17 cellular contexts compared by ENCODE assay signal in the genomic region with DNA sequence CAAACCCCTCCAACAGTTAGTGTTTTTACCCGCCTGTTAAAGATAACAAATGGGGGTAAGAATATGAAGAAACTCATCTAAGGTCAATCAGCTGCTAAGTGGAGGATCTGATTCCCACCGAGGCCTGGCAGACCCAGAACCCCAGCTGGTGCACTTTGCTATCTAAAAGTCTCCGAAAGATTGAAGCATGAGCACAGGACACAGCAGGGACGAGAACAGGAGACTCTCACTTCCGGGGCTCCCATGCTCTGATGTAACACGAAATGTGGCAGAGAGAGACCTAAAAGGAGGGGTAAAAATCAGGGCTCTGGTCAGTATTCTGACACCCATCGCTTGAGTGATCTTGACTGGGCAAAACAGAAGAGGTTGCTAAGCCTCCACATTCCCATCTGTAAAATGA.
DNase-seq lines count a peak whose midpoint lies in the region; ATAC-seq, FAIRE-seq and TF ChIP-seq lines count a peak whose summit lies in the region.
"Had no signal": no experiment of that assay in that cellular context is flagged by ENCODE, and none has a peak within 500 bp of the region (broad histone marks: within the 10 kb centered on the region; RNA-seq: fewer than 3 reads in every experiment).

No MANE protein-coding gene starts in this region.

- H3K36me3 Mint-ChIP-seq in endodermal cell (ENCODE audit: low read depth): peaks cover 3% of the 10 kb centered on the region
- H3K36me3 Mint-ChIP-seq in stimulated activated memory B cell treated with anti-CD40 and anti-IgM and Interleukin-4, amounts not matched to agents 10 μg/mL and 1 μg/mL and 100 μg/mL, for 72 hours: no peaks in the 10 kb centered on the region
- H3K36me3 Mint-ChIP-seq: CD8-positive, alpha-beta T cell had no signal

- H2AFZ ChIP-seq in HepG2 (ENCODE audit: low read length): no peak overlapping the region
- H2AFZ ChIP-seq in trophoblast cell (ENCODE audit: insufficient read depth, low read length, poor library complexity): no peak overlapping the region
- H2AFZ ChIP-seq: GM23338 had no signal

- H3K79me2 ChIP-seq in HepG2 (ENCODE audit: insufficient read depth, low read length) (no peaks in the 10 kb centered on the region), trophoblast cell (ENCODE audit: control insufficient read depth, insufficient read depth, low read length, poor library complexity) (no peaks in the 10 kb centered on the region)

- no TSS peak for BruUV-seq in HepG2 (replicated peaks; lab: Mats Ljungman, UMichigan)

- H3K4me2 ChIP-seq in HepG2 (ENCODE audit: low read depth, low read length) (no peak overlapping the region), trophoblast cell (ENCODE audit: low read length) (no peak overlapping the region)
- H3K4me2 ChIP-seq: BLaER1 treated with 17β-estradiol and CSF1 and Interleukin-3, amounts not matched to agents 10 nM and 100 nM; GM23338 had no signal

- H3K27ac ChIP-seq in HepG2 (ENCODE audit: extremely low read length, insufficient read depth, low read length) (no peak overlapping the region), right lobe of liver (no peak overlapping the region), endodermal cell (ENCODE audit: low read depth, low read length) (no peak overlapping the region), trophoblast cell (ENCODE audit: low read depth, low read length) (peak overlapping the region; percentile 79)
- H3K27ac ChIP-seq: BLaER1 treated with 17β-estradiol and CSF1 and Interleukin-3, amounts not matched to agents 10 nM and 100 nM had no signal

- no peak for TF ChIP-seq EP300 in HepG2 (IDR thresholded peaks at IDR 0.05; ENCODE audit: low read depth in 2 of 2, low read length in 2 of 2)
- no peak for TF ChIP-seq EP300 in HepG2 (CRISPR knock-in tag; IDR thresholded peaks at IDR 0.05; ENCODE audit: borderline replicate concordance)

- TF ChIP-seq CTCF in HepG2 (CRISPR knock-in tag; IDR thresholded peaks at IDR 0.05) (no peak), right lobe of liver (IDR thresholded peaks at IDR 0.05) (no peak), endodermal cell (conservative IDR thresholded peaks at IDR 0.05) (no peak)

- H3K36me3 ChIP-seq in HepG2 (replicated peaks in 1 of 2; ENCODE audit: control insufficient read depth in 1 of 2, insufficient read depth in 2 of 2, low read length in 2 of 2): no peaks in the 10 kb centered on the region
- H3K36me3 ChIP-seq in right lobe of liver: no peaks in the 10 kb centered on the region
- no peaks in the 10 kb centered on the region for H3K36me3 ChIP-seq in endodermal cell (ENCODE audit: control insufficient read depth, insufficient read depth, low read length)
- H3K36me3 ChIP-seq in trophoblast cell (ENCODE audit: control insufficient read depth in 1 of 2, insufficient read depth in 2 of 2, low read length in 2 of 2): no peaks in the 10 kb centered on the region
- H3K36me3 ChIP-seq: BLaER1 treated with 17β-estradiol and CSF1 and Interleukin-3, amounts not matched to agents 10 nM and 100 nM had no signal

- no peak overlapping the region for H3K9ac ChIP-seq in HepG2 (ENCODE audit: insufficient read depth, low read depth, low read length)
- no peak overlapping the region for H3K9ac ChIP-seq in endodermal cell (ENCODE audit: extremely low read depth, low read length, poor library complexity, severe bottlenecking)
- H3K9ac ChIP-seq in trophoblast cell (ENCODE audit: low read length): no peak overlapping the region
- H3K9ac ChIP-seq: BLaER1 treated with 17β-estradiol and CSF1 and Interleukin-3, amounts not matched to agents 10 nM and 100 nM had no signal

- no peak overlapping the region for H3K4me3 Mint-ChIP-seq in endodermal cell
- no peak overlapping the region for H3K4me3 Mint-ChIP-seq in stimulated activated memory B cell treated with anti-CD40 and anti-IgM and Interleukin-4, amounts not matched to agents 10 μg/mL and 1 μg/mL and 100 μg/mL, for 72 hours
- H3K4me3 Mint-ChIP-seq: B cell; CD8-positive, alpha-beta T cell; GM23338 had no signal

- peaks cover 28% of the 10 kb centered on the region for H3K9me3 Mint-ChIP-seq in endodermal cell
- peaks cover 7% of the 10 kb centered on the region for H3K9me3 Mint-ChIP-seq in stimulated activated memory B cell treated with anti-CD40 and anti-IgM and Interleukin-4, amounts not matched to agents 10 μg/mL and 1 μg/mL and 100 μg/mL, for 72 hours

- H3K4me3 ChIP-seq in HepG2 (replicated peaks in 1 of 3; ENCODE audit: insufficient read depth in 1 of 3, low read depth in 2 of 3, low read length in 3 of 3): no peak overlapping the region
- no peak overlapping the region for H3K4me3 ChIP-seq in right lobe of liver
- H3K4me3 ChIP-seq in endodermal cell (ENCODE audit: low read length): no peak overlapping the region
- no peak overlapping the region for H3K4me3 ChIP-seq in trophoblast cell (ENCODE audit: low read depth, low read length)
- H3K4me3 ChIP-seq: BLaER1 treated with 17β-estradiol and CSF1 and Interleukin-3, amounts not matched to agents 10 nM and 100 nM; GM23338 had no signal

- no peak overlapping the region for H2AK5ac ChIP-seq in trophoblast cell (ENCODE audit: low read length)

- no peak for FAIRE-seq in HepG2 (lab: Jason Lieb, UNC)
- FAIRE-seq: H54, HTR-8/SVneo had no signal

- peak overlapping the region; percentile 18 for H3K18ac ChIP-seq in trophoblast cell (ENCODE audit: low read length)

- no peaks in the 10 kb centered on the region for H3K4me1 ChIP-seq in HepG2 (ENCODE audit: insufficient read depth, low read length)
- peaks cover 0 to 2% (median 0%) of the 10 kb centered on the region in 4 donors for H3K4me1 ChIP-seq in right lobe of liver
- H3K4me1 ChIP-seq in endodermal cell (ENCODE audit: control insufficient read depth, insufficient read depth, low read length): no peaks in the 10 kb centered on the region
- peaks cover 5 to 6% of the 10 kb centered on the region in 2 experiments for H3K4me1 ChIP-seq in trophoblast cell (ENCODE audit: control insufficient read depth in 1 of 2, insufficient read depth in 2 of 2, low read length in 2 of 2)
- H3K4me1 ChIP-seq: BLaER1 treated with 17β-estradiol and CSF1 and Interleukin-3, amounts not matched to agents 10 nM and 100 nM had no signal

- peak overlapping the region; percentile 70 for H4K91ac ChIP-seq in trophoblast cell (ENCODE audit: low read depth, low read length)

- peak overlapping the region; percentile 51 for H3K14ac ChIP-seq in trophoblast cell (ENCODE audit: low read length)

- H3K79me1 ChIP-seq in trophoblast cell (ENCODE audit: low read length): peaks cover 5% of the 10 kb centered on the region

- no peak for TF ChIP-seq RAD21 in HepG2 (CRISPR knock-in tag; IDR thresholded peaks at IDR 0.05)

- H3K9me3 ChIP-seq in HepG2 (ENCODE audit: low read length) (no peaks in the 10 kb centered on the region; the same call in 1 of the 2 replicates), right lobe of liver (peaks cover 0 to 12% (median 0%) of the 10 kb centered on the region in 4 donors), endodermal cell (ENCODE audit: control insufficient read depth, low read length) (peaks cover 33% of the 10 kb centered on the region), trophoblast cell (ENCODE audit: insufficient read depth, low read depth, low read length) (peaks cover 2% of the 10 kb centered on the region)

- no peaks in the 10 kb centered on the region for H3K4me1 Mint-ChIP-seq in endodermal cell
- H3K4me1 Mint-ChIP-seq in stimulated activated memory B cell treated with anti-CD40 and anti-IgM and Interleukin-4, amounts not matched to agents 10 μg/mL and 1 μg/mL and 100 μg/mL, for 72 hours: no peaks in the 10 kb centered on the region
- H3K4me1 Mint-ChIP-seq: B cell, GM23338 had no signal

- no peak overlapping the region for H3K4ac ChIP-seq in trophoblast cell (ENCODE audit: low read depth, low read length)

- H2BK5ac ChIP-seq in trophoblast cell (ENCODE audit: low read depth, low read length, poor library complexity): peak overlapping the region; percentile 57

- H2BK12ac ChIP-seq in trophoblast cell (ENCODE audit: low read length): peak overlapping the region; percentile 65

- H2BK120ac ChIP-seq in trophoblast cell (ENCODE audit: insufficient read depth, low read length, poor library complexity): peak overlapping the region; percentile 11

- H4K12ac ChIP-seq in trophoblast cell (ENCODE audit: low read depth, low read length): no peak overlapping the region

- CTCF ChIA-PET in HepG2 (lab: Yijun Ruan, JAX; ENCODE audit: low intra/inter-chr PET ratio, low total read pairs): no interaction called here

- 18% methylated on average over 7 of the region's 7 CpGs for WGBS in HepG2 (ENCODE audit: low lambda C conversion rate)
- WGBS in right lobe of liver (ENCODE audit: insufficient coverage, low coverage, low lambda C conversion rate, missing lambda C conversion rate): 58% methylated on average over 4 of the region's 7 CpGs
- 86 to 96% methylated on average over 6 to 7 of the region's 7 CpGs for WGBS in endodermal cell (ENCODE audit: insufficient coverage in 1 of 2, insufficient read length in 1 of 2), 2 experiments
- WGBS in trophoblast cell (ENCODE audit: extremely low coverage, insufficient coverage, insufficient read length): no CpG with 5 or more reads among the region's 7 CpGs

- DNase-seq in HepG2 (ENCODE audit: low spot score) (no peak), right lobe of liver (no peak), endodermal cell (peak; percentile 26), trophoblast cell (no peak), dedifferentiated amniotic fluid mesenchymal stem cell (ENCODE audit: extremely low spot score) (no peak), SKM-1 treated with dmso at 0.1 percent for 144 hours (lab: John Stamatoyannopoulos, UW; ENCODE audit: unreplicated experiment) (no peak)
- DNase-seq: Calu3; CD8-positive, alpha-beta T cell; DMS79 treated with DMSO at 0.1 percent for 48 hours; GF-D8 had no signal

- H3K27me3 Mint-ChIP-seq in endodermal cell (ENCODE audit: insufficient read depth): no peaks in the 10 kb centered on the region
- peaks cover 25% of the 10 kb centered on the region for H3K27me3 Mint-ChIP-seq in stimulated activated memory B cell treated with anti-CD40 and anti-IgM and Interleukin-4, amounts not matched to agents 10 μg/mL and 1 μg/mL and 100 μg/mL, for 72 hours

- intact Hi-C loops in HepG2 (cut with micrococcal nuclease; ENCODE audit: unreplicated experiment) (no loop called here), right lobe of liver (cut with DNase I) (no loop called here)

- TF ChIP-seq POLR2A in HepG2 (IDR thresholded peaks at IDR 0.05; ENCODE audit: insufficient read depth in 1 of 2, low read depth in 2 of 2, low read length in 2 of 2) (no peak), right lobe of liver (IDR thresholded peaks at IDR 0.05) (no peak)

- H4K20me1 ChIP-seq in HepG2 (ENCODE audit: insufficient read depth, low read length): no peaks in the 10 kb centered on the region
- H4K20me1 ChIP-seq: BLaER1 treated with 17β-estradiol and CSF1 and Interleukin-3, amounts not matched to agents 10 nM and 100 nM had no signal

- H3K27me3 ChIP-seq in HepG2 (ENCODE audit: control insufficient read depth in 1 of 2, insufficient read depth in 2 of 2, low read length in 2 of 2): peaks cover 0 to 28% of the 10 kb centered on the region in 2 experiments; a peak in 3 of 5 replicates
- no peaks in the 10 kb centered on the region for H3K27me3 ChIP-seq in right lobe of liver
- no peaks in the 10 kb centered on the region for H3K27me3 ChIP-seq in endodermal cell (ENCODE audit: control insufficient read depth, insufficient read depth, low read length, poor library complexity, severe bottlenecking)
- no peaks in the 10 kb centered on the region for H3K27me3 ChIP-seq in trophoblast cell (ENCODE audit: insufficient read depth, low read length)
- H3K27me3 ChIP-seq: BLaER1 treated with 17β-estradiol and CSF1 and Interleukin-3, amounts not matched to agents 10 nM and 100 nM had no signal

- H3K23ac ChIP-seq in trophoblast cell (ENCODE audit: low read length): no peak overlapping the region

- in situ Hi-C loops in HepG2 (cut with HindIII; ENCODE audit: extremely low pct_ligation_motif_present, low pct_unique_long_range_greater_than_20kb): no loop called here

- peak overlapping the region; percentile 54 for H4K8ac ChIP-seq in trophoblast cell (ENCODE audit: low read depth, low read length)

- POLR2A ChIA-PET in HepG2 (lab: Yijun Ruan, JAX): no interaction called here

- H3K27ac Mint-ChIP-seq in endodermal cell: no peak overlapping the region
- no peak overlapping the region for H3K27ac Mint-ChIP-seq in stimulated activated memory B cell treated with anti-CD40 and anti-IgM and Interleukin-4, amounts not matched to agents 10 μg/mL and 1 μg/mL and 100 μg/mL, for 72 hours
- H3K27ac Mint-ChIP-seq: B cell; CD8-positive, alpha-beta T cell; GM23338 had no signal

- no peak for ATAC-seq in HepG2
- ATAC-seq in right lobe of liver: no peak
- ATAC-seq in stimulated activated memory B cell treated with anti-CD40 and anti-IgM and Interleukin-4, amounts not matched to agents 10 μg/mL and 1 μg/mL and 100 μg/mL, for 72 hours: no peak
- ATAC-seq: CD8-positive, alpha-beta T cell; GM23338; HCT116 had no signal
